In the genomic region with DNA sequence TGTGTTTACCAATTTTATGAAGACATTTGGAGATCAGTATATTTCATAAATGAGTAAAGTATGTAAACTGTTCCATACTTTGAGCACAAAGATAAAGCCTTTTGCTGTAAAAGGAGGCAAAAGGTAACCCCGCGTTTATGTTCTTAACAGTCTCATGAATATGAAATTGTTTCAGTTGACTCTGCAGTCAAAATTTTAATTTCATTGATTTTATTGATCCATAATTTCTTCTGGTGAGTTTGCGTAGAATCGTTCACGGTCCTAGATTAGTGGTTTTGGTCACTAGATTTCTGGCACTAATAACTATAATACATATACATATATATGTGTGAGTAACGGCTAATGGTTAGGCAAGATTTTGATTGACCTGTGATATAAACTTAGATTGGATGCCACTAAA, we compare ENCODE assay signal across 11 cellular contexts. TPM values are rescaled to one million over a fixed set of nuclear protein-coding genes. Genes with fewer than 3 reads are reported as not detected.
A peak's percentile ranks its signal among the peaks of the same experiment; 100 is the strongest.
DNase-seq lines count a peak whose midpoint lies in the region; ATAC-seq and TF ChIP-seq lines count a peak whose summit lies in the region.
"Had no signal": no experiment of that assay in that cellular context is flagged by ENCODE, and none has a peak within 500 bp of the region (broad histone marks: within the 10 kb centered on the region; RNA-seq: fewer than 3 reads in every experiment).

No MANE protein-coding gene starts in this region.

- no peaks in the 10 kb centered on the region for H3K4me1 ChIP-seq in foreskin keratinocyte

- H3K27me3 Mint-ChIP-seq in activated T-cell treated with anti-CD3 and anti-CD28 coated beads, Interleukin-2, amount 50 U/mL, for 4 hours (ENCODE audit: low read depth), result no peaks in the 10 kb centered on the region
- H3K27me3 Mint-ChIP-seq in activated B cell treated with CpG ODN at 0.5 μM for 24 hours, result no peaks in the 10 kb centered on the region

- no peak overlapping the region for H3K27ac Mint-ChIP-seq in activated B cell treated with CpG ODN at 0.5 μM for 24 hours
- H3K27ac Mint-ChIP-seq in stimulated activated effector memory CD8-positive, alpha-beta T cell treated with anti-CD3 and anti-CD28 coated beads, Interleukin-12 subunit alpha, Interleukin-12 subunit beta, amount 100 ng/mL, for 72 hours, result peak overlapping the region; percentile 32

- peak overlapping the region; percentile 96 for H3K4me3 Mint-ChIP-seq in activated T-cell treated with anti-CD3 and anti-CD28 coated beads, Interleukin-2, amount 50 U/mL, for 4 hours
- H3K4me3 Mint-ChIP-seq in activated B cell treated with CpG ODN at 0.5 μM for 24 hours, result peak overlapping the region; percentile 96
- H3K4me3 Mint-ChIP-seq in stimulated activated effector memory CD8-positive, alpha-beta T cell treated with anti-CD3 and anti-CD28 coated beads, Interleukin-12 subunit alpha, Interleukin-12 subunit beta, amount 100 ng/mL, for 72 hours, result peak overlapping the region; percentile 85

- no peak overlapping the region; the same call in 1 of the 2 replicates for H3K4me3 ChIP-seq in H7 (ENCODE audit: insufficient read depth, low read depth, low read length)

- no peak for ATAC-seq in activated T-cell treated with anti-CD3 and anti-CD28 coated beads, Interleukin-2, amount 50 U/mL, for 4 hours
- ATAC-seq in activated B cell treated with CpG ODN at 0.5 μM for 24 hours (ENCODE audit: low read depth), result no peak
- no peak for ATAC-seq in foreskin keratinocyte
- no peak for ATAC-seq in stimulated activated effector memory CD8-positive, alpha-beta T cell treated with anti-CD3 and anti-CD28 coated beads, Interleukin-12 subunit alpha, Interleukin-12 subunit beta, amount 100 ng/mL, for 72 hours

- POLR2A ChIA-PET in activated B cell treated with CpG ODN at 0.5 μM for 24 hours (lab: Charles Lee), result no interaction called here

- CTCF ChIA-PET in activated B cell treated with CpG ODN at 0.5 μM for 24 hours (lab: Charles Lee), result no interaction called here

- H3K36me3 ChIP-seq in H7 (replicated peaks; ENCODE audit: control insufficient read depth, insufficient read depth, low read length), result no peaks in the 10 kb centered on the region

- intact Hi-C loops in activated B cell treated with CpG ODN at 0.5 μM for 24 hours (cut with micrococcal nuclease), result loop anchor here (2.0 to 10.0 kb wide), 3 partner anchors 467 to 1719 kb away; a partner anchor contains a TSS

- peaks cover 56% of the 10 kb centered on the region for H3K4me1 Mint-ChIP-seq in activated T-cell treated with anti-CD3 and anti-CD28 coated beads, Interleukin-2, amount 50 U/mL, for 4 hours (ENCODE audit: low read depth)
- peaks cover 61% of the 10 kb centered on the region for H3K4me1 Mint-ChIP-seq in activated B cell treated with CpG ODN at 0.5 μM for 24 hours
- peaks cover 28% of the 10 kb centered on the region for H3K4me1 Mint-ChIP-seq in stimulated activated effector memory CD8-positive, alpha-beta T cell treated with anti-CD3 and anti-CD28 coated beads, Interleukin-12 subunit alpha, Interleukin-12 subunit beta, amount 100 ng/mL, for 72 hours

- H3K9me3 Mint-ChIP-seq in activated T-cell treated with anti-CD3 and anti-CD28 coated beads, Interleukin-2, amount 50 U/mL, for 4 hours, result no peaks in the 10 kb centered on the region
- H3K9me3 Mint-ChIP-seq in activated B cell treated with CpG ODN at 0.5 μM for 24 hours, result no peaks in the 10 kb centered on the region
- H3K9me3 Mint-ChIP-seq in stimulated activated effector memory CD8-positive, alpha-beta T cell treated with anti-CD3 and anti-CD28 coated beads, Interleukin-12 subunit alpha, Interleukin-12 subunit beta, amount 100 ng/mL, for 72 hours, result no peaks in the 10 kb centered on the region

- TF ChIP-seq CTCF in activated B cell treated with CpG ODN at 0.5 μM for 24 hours (IDR thresholded peaks at IDR 0.05) (no peak), foreskin keratinocyte (conservative IDR thresholded peaks at IDR 0.05) (no peak)

- H3K27ac ChIP-seq in foreskin keratinocyte, result peak overlapping the region; percentile 95
- H3K27ac ChIP-seq: C4-2B had no signal

- H3K36me3 Mint-ChIP-seq in activated T-cell treated with anti-CD3 and anti-CD28 coated beads, Interleukin-2, amount 50 U/mL, for 4 hours (ENCODE audit: insufficient read depth), result no peaks in the 10 kb centered on the region
- H3K36me3 Mint-ChIP-seq in activated B cell treated with CpG ODN at 0.5 μM for 24 hours (ENCODE audit: low read depth), result peaks cover 3% of the 10 kb centered on the region
- peaks cover 13% of the 10 kb centered on the region for H3K36me3 Mint-ChIP-seq in stimulated activated effector memory CD8-positive, alpha-beta T cell treated with anti-CD3 and anti-CD28 coated beads, Interleukin-12 subunit alpha, Interleukin-12 subunit beta, amount 100 ng/mL, for 72 hours

- DNase-seq in activated T-cell treated with anti-CD3 and anti-CD28 coated beads, Interleukin-2, amount 50 U/mL, for 4 hours, result no peak
- DNase-seq in activated T-cell treated with anti-CD3 and anti-CD28 coated beads, Interleukin-2, amount 50 U/mL, for 1 hour, result no peak
- DNase-seq in activated B cell treated with CpG ODN at 0.5 μM for 24 hours (no peak), foreskin keratinocyte (no peak), germinal center (ENCODE audit: low spot score) (no peak), H7 (no peak), amygdala (lab: John Stamatoyannopoulos, UW) (no peak)
- DNase-seq in stimulated activated effector memory CD8-positive, alpha-beta T cell treated with anti-CD3 and anti-CD28 coated beads, Interleukin-12 subunit alpha, Interleukin-12 subunit beta, amount 100 ng/mL, for 72 hours (ENCODE audit: low spot score in 2 of 2), result no peak
- DNase-seq: activated CD8-positive, alpha-beta memory T cell treated with anti-CD3 and anti-CD28 coated beads for 24 hours; NCI-H2227 treated with DMSO at 0.1 percent for 48 hours had no signal

- H3K27me3 ChIP-seq in foreskin keratinocyte (no peaks in the 10 kb centered on the region), H7 (ENCODE audit: control insufficient read depth, insufficient read depth, low read length) (no peaks in the 10 kb centered on the region)

RNA-seq across cellular contexts. Expression of a gene that starts 1.9 kb away (rescaled TPM):
- 10 to 100 TPM; 25.5 to 26.0 (median 25.6) TPM for total RNA-seq in activated T-cell treated with anti-CD3 and anti-CD28 coated beads, Interleukin-2, amount 50 U/mL, for 4 hours
- total RNA-seq in activated B cell treated with CpG ODN at 0.5 μM for 24 hours (51.8 and 60.3 TPM in 2 replicates), foreskin keratinocyte (24.7 and 26.4 TPM in 2 replicates)
- polyA plus RNA-seq in foreskin keratinocyte, result 8.2 and 9.9 TPM in 2 replicates
- total RNA-seq in H7 (2014; rRNA removed; shearing (Covaris generic)), result 16.1 and 21.0 TPM in 2 replicates
